Comparison of ENCODE assay signal across 9 cellular contexts in genomic region chrY:7085606-7086005, GRCh38.
A peak's percentile ranks its signal among the peaks of the same experiment; 100 is the strongest.
DNase-seq lines count a peak whose midpoint lies in the region; ATAC-seq and TF ChIP-seq lines count a peak whose summit lies in the region.
"Had no signal": no experiment of that assay in that cellular context is flagged by ENCODE, and none has a peak within 500 bp of the region (broad histone marks: within the 10 kb centered on the region; RNA-seq: fewer than 3 reads in every experiment).

No MANE protein-coding gene starts in this region.

- no peaks in the 10 kb centered on the region for H3K9me3 ChIP-seq in A673 (ENCODE audit: low read depth, low read length, poor library complexity, severe bottlenecking)
- H3K9me3 ChIP-seq in WERI-Rb-1 (ENCODE audit: severe bottlenecking), result no peaks in the 10 kb centered on the region
- H3K9me3 ChIP-seq: adrenal gland had no signal

- no peaks in the 10 kb centered on the region for H3K9me3 Mint-ChIP-seq in T-helper 1 cell treated with Interleukin-12 subunit alpha and Interleukin-12 subunit beta and Interleukin-4 antibody, amounts not matched to agents 30 μg/mL and 1 μg/mL, for 36 hours

- peaks cover 7% of the 10 kb centered on the region for H3K4me1 Mint-ChIP-seq in T-helper 1 cell treated with Interleukin-12 subunit alpha and Interleukin-12 subunit beta and Interleukin-4 antibody, amounts not matched to agents 30 μg/mL and 1 μg/mL, for 36 hours (ENCODE audit: low read depth)

- peak overlapping the region; percentile 46 for H3K27ac Mint-ChIP-seq in T-helper 1 cell treated with Interleukin-12 subunit alpha and Interleukin-12 subunit beta and Interleukin-4 antibody, amounts not matched to agents 30 μg/mL and 1 μg/mL, for 36 hours

- CTCF ChIA-PET in A673 (lab: Charles Lee), result no interaction called here

- H3K4me1 ChIP-seq in A673 (ENCODE audit: insufficient read depth, low read length, poor library complexity, severe bottlenecking), result no peaks in the 10 kb centered on the region
- H3K4me1 ChIP-seq: adrenal gland had no signal

- no peak overlapping the region for H3K27ac ChIP-seq in A673 (ENCODE audit: low read depth, low read length, poor library complexity, severe bottlenecking)
- no peak overlapping the region for H3K27ac ChIP-seq in WERI-Rb-1
- H3K27ac ChIP-seq: adrenal gland had no signal

- H3K4me3 ChIP-seq in A673 (ENCODE audit: low read depth, low read length, poor library complexity, severe bottlenecking) (no peak overlapping the region), WERI-Rb-1 (ENCODE audit: low read depth, low read length) (no peak overlapping the region)
- H3K4me3 ChIP-seq: adrenal gland had no signal

- peaks cover 5% of the 10 kb centered on the region for H3K27me3 Mint-ChIP-seq in T-helper 1 cell treated with Interleukin-12 subunit alpha and Interleukin-12 subunit beta and Interleukin-4 antibody, amounts not matched to agents 30 μg/mL and 1 μg/mL, for 36 hours (ENCODE audit: low read depth)

- ATAC-seq in HG02678 (IDR thresholded peaks at IDR 0.05; ENCODE audit: unreplicated experiment), result peak; percentile 98

- H3K4me3 Mint-ChIP-seq in T-helper 1 cell treated with Interleukin-12 subunit alpha and Interleukin-12 subunit beta and Interleukin-4 antibody, amounts not matched to agents 30 μg/mL and 1 μg/mL, for 36 hours, result no peak overlapping the region

- H3K27me3 ChIP-seq in A673 (replicated peaks; ENCODE audit: insufficient read depth, low read depth, low read length, poor library complexity), result no peaks in the 10 kb centered on the region
- no peaks in the 10 kb centered on the region for H3K27me3 ChIP-seq in WERI-Rb-1 (ENCODE audit: insufficient read depth, low read depth, severe bottlenecking)
- H3K27me3 ChIP-seq: adrenal gland had no signal

- H3K36me3 ChIP-seq in A673 (ENCODE audit: insufficient read depth, low read length, poor library complexity, severe bottlenecking) (no peaks in the 10 kb centered on the region), WERI-Rb-1 (no peaks in the 10 kb centered on the region)
- H3K36me3 ChIP-seq: adrenal gland had no signal

- no peak for TF ChIP-seq CTCF in A673 (conservative IDR thresholded peaks at IDR 0.05; ENCODE audit: low read depth, low read length)
- no peak for TF ChIP-seq CTCF in WERI-Rb-1 (IDR thresholded peaks at IDR 0.05; ENCODE audit: low read depth, low read length)

- no peaks in the 10 kb centered on the region for H3K36me3 Mint-ChIP-seq in T-helper 1 cell treated with Interleukin-12 subunit alpha and Interleukin-12 subunit beta and Interleukin-4 antibody, amounts not matched to agents 30 μg/mL and 1 μg/mL, for 36 hours (ENCODE audit: low read depth)

- intact Hi-C loops in A673 (cut with micrococcal nuclease; ENCODE audit: unreplicated experiment), result no loop called here

- DNase-seq in CMK (ENCODE audit: low read depth) (peak; percentile 26), erythroblast (lab: John Stamatoyannopoulos, UW) (peak; percentile 89), A673 (ENCODE audit: low spot score) (no peak), WERI-Rb-1 (no peak), NOMO-1 treated with dmso at 0.1 percent for 144 hours (lab: John Stamatoyannopoulos, UW; ENCODE audit: unreplicated experiment) (no peak)
- DNase-seq in stimulated activated CD4-positive, alpha-beta T cell treated with anti-CD3 and anti-CD28 coated beads, Interleukin-2, amount 100 ng/mL, for 4 hours (ENCODE audit: low read depth), result peak; percentile 40

- POLR2A ChIA-PET in A673 (lab: Charles Lee; ENCODE audit: low non-redundant PET), result no interaction called here

- no TSS peak for BruUV-seq in A673 (replicated peaks; lab: Mats Ljungman, UMichigan)

- no peak for TF ChIP-seq POLR2A in erythroblast (IDR thresholded peaks at IDR 0.05; ENCODE audit: low read length)

Comparison
In these comparisons a context has a peak if more than half of its experiments do, and no peak if none do; other contexts are left out.
1. DNase-seq: peak in CMK (single experiment), erythroblast (2 of 2) and stimulated activated CD4-positive, alpha-beta T cell treated with anti-CD3 and anti-CD28 coated beads, Interleukin-2, amount 100 ng/mL, for 4 hours (single experiment); none in A673 (single experiment), WERI-Rb-1 (single experiment) and NOMO-1 treated with dmso at 0.1 percent for 144 hours (single experiment).